Comparison of ENCODE assay signal across 14 cellular contexts in genomic region chr2:39008663-39009062, GRCh38.
DNase-seq lines count a peak whose midpoint lies in the region; ATAC-seq, FAIRE-seq and TF ChIP-seq lines count a peak whose summit lies in the region.
"Had no signal": no experiment of that assay in that cellular context is flagged by ENCODE, and none has a peak within 500 bp of the region (broad histone marks: within the 10 kb centered on the region; RNA-seq: fewer than 3 reads in every experiment).

No MANE protein-coding gene starts in this region.

- peaks cover 10% of the 10 kb centered on the region for H3K4me1 Mint-ChIP-seq in activated CD4-positive, alpha-beta T cell treated with anti-CD3 and anti-CD28 coated beads, Interleukin-2, amount 10 ng/mL, durations not matched to agents 7 days and 5 days
- H3K4me1 Mint-ChIP-seq in IgD-negative memory B cell, result peaks cover 4 to 17% (median 10%) of the 10 kb centered on the region in 3 donors
- H3K4me1 Mint-ChIP-seq in activated naive CD8-positive, alpha-beta T cell treated with anti-CD3 and anti-CD28 coated beads, Interleukin-2, amount 50 U/mL, for 24 hours, result peaks cover 10% of the 10 kb centered on the region

- H3K23ac ChIP-seq in neuronal stem cell (ENCODE audit: low read depth, low read length, poor library complexity), result no peak overlapping the region

- no peaks in the 10 kb centered on the region for H3K27me3 Mint-ChIP-seq in activated CD4-positive, alpha-beta T cell treated with anti-CD3 and anti-CD28 coated beads, Interleukin-2, amount 10 ng/mL, durations not matched to agents 7 days and 5 days
- no peaks in the 10 kb centered on the region for H3K27me3 Mint-ChIP-seq in IgD-negative memory B cell
- no peaks in the 10 kb centered on the region for H3K27me3 Mint-ChIP-seq in activated naive CD8-positive, alpha-beta T cell treated with anti-CD3 and anti-CD28 coated beads, Interleukin-2, amount 50 U/mL, for 24 hours

- intact Hi-C loops in heart left ventricle (cut with DNase I), result no loop called here

- peaks cover 62% of the 10 kb centered on the region for H3K36me3 Mint-ChIP-seq in activated CD4-positive, alpha-beta T cell treated with anti-CD3 and anti-CD28 coated beads, Interleukin-2, amount 10 ng/mL, durations not matched to agents 7 days and 5 days (ENCODE audit: low read depth)
- peaks cover 31% of the 10 kb centered on the region for H3K36me3 Mint-ChIP-seq in IgD-negative memory B cell
- peaks cover 53% of the 10 kb centered on the region for H3K36me3 Mint-ChIP-seq in activated naive CD8-positive, alpha-beta T cell treated with anti-CD3 and anti-CD28 coated beads, Interleukin-2, amount 50 U/mL, for 24 hours (ENCODE audit: low read depth)

- H2BK120ac ChIP-seq in neuronal stem cell (ENCODE audit: low read depth, low read length), result no peak overlapping the region

- H3K18ac ChIP-seq in neuronal stem cell (ENCODE audit: low read length), result no peak overlapping the region

- no peak overlapping the region for H2AFZ ChIP-seq in neuronal stem cell (ENCODE audit: low read length)

- no peak overlapping the region for H3K27ac Mint-ChIP-seq in activated CD4-positive, alpha-beta T cell treated with anti-CD3 and anti-CD28 coated beads, Interleukin-2, amount 10 ng/mL, durations not matched to agents 7 days and 5 days
- peak overlapping the region in 2 of 3 donors; percentile 7 to 48 for H3K27ac Mint-ChIP-seq in IgD-negative memory B cell
- peak overlapping the region; percentile 80 for H3K27ac Mint-ChIP-seq in activated naive CD8-positive, alpha-beta T cell treated with anti-CD3 and anti-CD28 coated beads, Interleukin-2, amount 50 U/mL, for 24 hours

- no peak overlapping the region for H3K4me2 ChIP-seq in neuronal stem cell (ENCODE audit: insufficient read depth, low read length, poor library complexity, severe bottlenecking)

- TF ChIP-seq POLR2A in heart left ventricle (IDR thresholded peaks at IDR 0.05), result no peak

- no peak overlapping the region for H2BK15ac ChIP-seq in neuronal stem cell (ENCODE audit: low read length)

- H4K8ac ChIP-seq in neuronal stem cell (ENCODE audit: low read depth, low read length), result no peak overlapping the region

- H3K4me1 ChIP-seq in neuronal stem cell (ENCODE audit: control insufficient read depth in 2 of 2, insufficient read depth in 1 of 2, low read depth in 1 of 2, low read length in 2 of 2) (no peaks in the 10 kb centered on the region), heart left ventricle (peaks cover 0 to 8% (median 0%) of the 10 kb centered on the region in 12 donors)
- H3K4me1 ChIP-seq: tibial artery had no signal

- no peak overlapping the region for H2BK12ac ChIP-seq in neuronal stem cell (ENCODE audit: low read length)

- ATAC-seq in activated naive CD8-positive, alpha-beta T cell treated with anti-CD3 and anti-CD28 coated beads, Interleukin-2, amount 50 U/mL, for 24 hours, result peak; percentile 81
- ATAC-seq in heart left ventricle, result no peak

- POLR2A ChIA-PET in activated CD4-positive, alpha-beta T cell treated with anti-CD3 and anti-CD28 coated beads, Interleukin-2, amount 10 ng/mL, durations not matched to agents 7 days and 5 days (lab: Charles Lee), result no interaction called here

- no peak overlapping the region for H3K4me3 ChIP-seq in neuronal stem cell (ENCODE audit: low read length in 2 of 2)
- no peak overlapping the region for H3K4me3 ChIP-seq in heart left ventricle
- H3K4me3 ChIP-seq: skin epidermis, tibial artery had no signal

- H3K27me3 ChIP-seq in neuronal stem cell (ENCODE audit: control insufficient read depth in 3 of 3, insufficient read depth in 3 of 3, low read depth in 1 of 3, low read length in 3 of 3) (no peaks in the 10 kb centered on the region), heart left ventricle (no peaks in the 10 kb centered on the region)
- H3K27me3 ChIP-seq: neutrophil, tibial artery had no signal

- no peak overlapping the region for H3K4me3 Mint-ChIP-seq in activated CD4-positive, alpha-beta T cell treated with anti-CD3 and anti-CD28 coated beads, Interleukin-2, amount 10 ng/mL, durations not matched to agents 7 days and 5 days
- peak overlapping the region in 2 of 4 donors; percentile 25 to 46 for H3K4me3 Mint-ChIP-seq in IgD-negative memory B cell
- H3K4me3 Mint-ChIP-seq in activated naive CD8-positive, alpha-beta T cell treated with anti-CD3 and anti-CD28 coated beads, Interleukin-2, amount 50 U/mL, for 24 hours, result no peak overlapping the region

- no peak overlapping the region for H3K14ac ChIP-seq in neuronal stem cell (ENCODE audit: low read length)

- no peak overlapping the region for H2BK5ac ChIP-seq in neuronal stem cell (ENCODE audit: low read length)

- H2AK5ac ChIP-seq in neuronal stem cell (ENCODE audit: low read depth, low read length), result no peak overlapping the region

- no peaks in the 10 kb centered on the region for H3K79me1 ChIP-seq in neuronal stem cell (ENCODE audit: low read depth, low read length)

- CTCF ChIA-PET in activated CD4-positive, alpha-beta T cell treated with anti-CD3 and anti-CD28 coated beads, Interleukin-2, amount 10 ng/mL, durations not matched to agents 7 days and 5 days (lab: Charles Lee), result interaction anchor here (0.5 kb wide), 1 partner anchor 16 kb away, joined by 6 read pairs; no protein-coding TSS in a partner anchor

- H3K4ac ChIP-seq in neuronal stem cell (ENCODE audit: low read length), result no peak overlapping the region

- no peak for FAIRE-seq in HTR-8/SVneo (lab: Jason Lieb, UNC)

- H3K9ac ChIP-seq in neuronal stem cell (ENCODE audit: low read depth, low read length, poor library complexity), result no peak overlapping the region

- TF ChIP-seq CTCF in heart left ventricle (IDR thresholded peaks at IDR 0.05), result no peak

- WGBS in neuronal stem cell (ENCODE audit: extremely low coverage in 2 of 2, insufficient read length in 2 of 2, insufficient replicate concordance in 1 of 2), 2 donors, result no CpG with 5 or more reads among the region's 1 CpG
- 91 to 95% (median 94%) methylated on average over 1 of the region's 1 CpG for WGBS in heart left ventricle, 4 donors

- no peak overlapping the region for H4K91ac ChIP-seq in neuronal stem cell (ENCODE audit: low read depth, low read length, poor library complexity)

- H3K9me3 ChIP-seq in neuronal stem cell (replicated peaks in 1 of 2; ENCODE audit: control insufficient read depth in 2 of 2, insufficient read depth in 1 of 2, low read depth in 1 of 2, low read length in 2 of 2) (no peaks in the 10 kb centered on the region), heart left ventricle (no peaks in the 10 kb centered on the region)
- H3K9me3 ChIP-seq: neutrophil, tibial artery had no signal

- H3K9me3 Mint-ChIP-seq in activated CD4-positive, alpha-beta T cell treated with anti-CD3 and anti-CD28 coated beads, Interleukin-2, amount 10 ng/mL, durations not matched to agents 7 days and 5 days, result no peaks in the 10 kb centered on the region
- H3K9me3 Mint-ChIP-seq in IgD-negative memory B cell, result no peaks in the 10 kb centered on the region
- no peaks in the 10 kb centered on the region for H3K9me3 Mint-ChIP-seq in activated naive CD8-positive, alpha-beta T cell treated with anti-CD3 and anti-CD28 coated beads, Interleukin-2, amount 50 U/mL, for 24 hours

- DNase-seq in activated CD4-positive, alpha-beta T cell treated with anti-CD3 and anti-CD28 coated beads, Interleukin-2, amount 50 U/mL, for 48 hours, result peak; percentile 7 to 16
- DNase-seq in activated CD4-positive, alpha-beta T cell treated with anti-CD3 and anti-CD28 coated beads, Interleukin-2, amount 10 ng/mL, durations not matched to agents 7 days and 5 days, result no peak
- DNase-seq in activated naive CD8-positive, alpha-beta T cell treated with anti-CD3 and anti-CD28 coated beads, Interleukin-2, amount 50 U/mL, for 24 hours, result no peak
- DNase-seq in non-pigmented ciliary epithelial cell (ENCODE audit: low read depth), result peak; percentile 13
- DNase-seq in neuronal stem cell (ENCODE audit: low spot score), result no peak
- DNase-seq in HTR-8/SVneo (ENCODE audit: insufficient read length, low spot score), result no peak
- no peak for DNase-seq in heart left ventricle
- DNase-seq: amniotic stem cell, mammary epithelial cell, NCI-H1048, tibial artery had no signal

- H3K36me3 ChIP-seq in neuronal stem cell (replicated peaks in 1 of 2; ENCODE audit: control insufficient read depth in 2 of 2, insufficient read depth in 2 of 2, low read length in 2 of 2) (peaks cover 6 to 94% of the 10 kb centered on the region in 2 donors), heart left ventricle (peaks cover 0 to 99% (median 93%) of the 10 kb centered on the region in 9 donors)

- H3K27ac ChIP-seq in neuronal stem cell (replicated peaks; ENCODE audit: low read length) (no peak overlapping the region), heart left ventricle (no peak overlapping the region)
- H3K27ac ChIP-seq: neutrophil, skin epidermis, tibial artery had no signal

Comparison
In these comparisons a context has a peak if more than half of its experiments do, and no peak if none do; other contexts are left out.
1. DNase-seq: peak in activated CD4-positive, alpha-beta T cell treated with anti-CD3 and anti-CD28 coated beads, Interleukin-2, amount 50 U/mL, for 48 hours (2 of 2) and non-pigmented ciliary epithelial cell (single experiment); none in activated CD4-positive, alpha-beta T cell treated with anti-CD3 and anti-CD28 coated beads, Interleukin-2, amount 10 ng/mL, durations not matched to agents 7 days and 5 days (single experiment), activated naive CD8-positive, alpha-beta T cell treated with anti-CD3 and anti-CD28 coated beads, Interleukin-2, amount 50 U/mL, for 24 hours (single experiment), neuronal stem cell (single experiment), HTR-8/SVneo (single experiment) and heart left ventricle (0 of 5).